ENCODE assay signal across 1 cellular context in the genomic region with DNA sequence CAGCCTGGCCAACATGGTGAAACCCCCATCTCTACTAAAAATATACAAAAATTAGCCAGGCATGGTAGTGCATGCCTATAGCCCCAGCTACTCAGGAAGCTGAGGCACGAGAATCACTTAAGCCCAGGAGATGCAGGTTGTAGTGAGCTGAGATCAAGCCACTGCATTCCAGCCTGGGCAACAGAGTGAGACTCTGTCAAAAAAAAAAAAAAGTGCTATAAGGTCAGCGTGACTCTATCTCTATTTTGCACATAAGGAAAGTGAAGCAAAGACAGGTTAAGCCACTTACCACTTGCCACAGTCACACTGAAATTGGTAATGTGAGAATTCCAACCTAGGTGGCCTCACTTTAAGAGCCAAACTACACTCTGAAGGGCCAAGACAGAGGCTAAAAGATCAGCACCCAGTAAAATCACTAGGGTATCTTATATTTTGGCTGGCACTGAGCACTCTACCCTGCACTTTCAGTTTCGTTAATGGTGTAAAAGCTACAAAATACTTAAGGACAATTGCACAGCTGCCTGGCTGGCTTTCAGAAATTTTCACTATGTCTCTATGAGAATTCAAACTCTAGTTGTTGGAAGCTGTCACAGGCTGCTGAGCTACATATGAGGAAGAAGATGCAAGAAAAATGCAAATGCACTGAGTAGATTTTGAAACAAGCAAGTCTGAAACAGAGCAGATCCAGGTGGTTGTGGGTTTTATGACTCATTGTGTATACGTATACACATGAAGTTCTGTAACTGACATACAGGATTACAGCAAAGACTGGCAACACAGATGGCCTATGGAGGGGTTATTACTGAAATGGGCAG.
TF ChIP-seq lines count a peak whose summit lies in the region.

No MANE protein-coding gene starts in this region.

TF ChIP-seq in K562, 482 proteins besides CTCF, POLR2A, EP300 and RAD21 (continued from another document):
- TF ChIP-seq, protein P1, sequence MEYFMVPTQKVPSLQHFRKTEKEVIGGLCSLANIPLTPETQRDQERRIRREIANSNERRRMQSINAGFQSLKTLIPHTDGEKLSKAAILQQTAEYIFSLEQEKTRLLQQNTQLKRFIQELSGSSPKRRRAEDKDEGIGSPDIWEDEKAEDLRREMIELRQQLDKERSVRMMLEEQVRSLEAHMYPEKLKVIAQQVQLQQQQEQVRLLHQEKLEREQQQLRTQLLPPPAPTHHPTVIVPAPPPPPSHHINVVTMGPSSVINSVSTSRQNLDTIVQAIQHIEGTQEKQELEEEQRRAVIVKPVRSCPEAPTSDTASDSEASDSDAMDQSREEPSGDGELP (CRISPR knock-in tag; IDR thresholded peaks at IDR 0.05; ENCODE audit: borderline replicate concordance): no peak
- TF ChIP-seq ZNF780A (CRISPR knock-in tag; IDR thresholded peaks at IDR 0.05) (no peak), FOXJ3 (CRISPR knock-in tag; IDR thresholded peaks at IDR 0.05) (no peak), ZNF584 (CRISPR knock-in tag; IDR thresholded peaks at IDR 0.05; ENCODE audit: low read depth) (no peak), U2AF2 (optimal IDR thresholded peaks at IDR 0.05; ENCODE audit: low read depth, low read length) (no peak), ELF1 (tag; IDR thresholded peaks at IDR 0.05) (no peak), ZNF316 (IDR thresholded peaks at IDR 0.05) (no peak), FOSL1 (tag; conservative IDR thresholded peaks at IDR 0.05) (peak; percentile 96), ZNF384 (IDR thresholded peaks at IDR 0.05; ENCODE audit: low read depth, low read length) (peak; percentile 68), SP1 (CRISPR knock-in tag; IDR thresholded peaks at IDR 0.05) (no peak), SMARCC2 (IDR thresholded peaks at IDR 0.05; ENCODE audit: low read depth) (peak; percentile 67; the same call in 1 of the 2 replicates), ATF1 (CRISPR knock-in tag; IDR thresholded peaks at IDR 0.05) (no peak), ATF1 (tag; IDR thresholded peaks at IDR 0.05) (peak; percentile 46), POLR2AphosphoS2 (IDR thresholded peaks at IDR 0.05; ENCODE audit: low read length) (no peak), ZNF134 (CRISPR knock-in tag; conservative IDR thresholded peaks at IDR 0.05) (no peak), NFATC3 (IDR thresholded peaks at IDR 0.05) (no peak), SMARCA4 (IDR thresholded peaks at IDR 0.05) (peak; percentile 83), ETV5 (CRISPR knock-in tag; IDR thresholded peaks at IDR 0.05; ENCODE audit: low read depth) (no peak), MCM2 (IDR thresholded peaks at IDR 0.05; ENCODE audit: low read depth) (no peak), CBFB (CRISPR knock-in tag; IDR thresholded peaks at IDR 0.05) (no peak), SRSF1 (IDR thresholded peaks at IDR 0.05; ENCODE audit: low read depth, low read length) (no peak), FOS (IDR thresholded peaks at IDR 0.05; ENCODE audit: extremely low read depth, insufficient read length) (peak; percentile 50), NONO (IDR thresholded peaks at IDR 0.05; ENCODE audit: low read depth in 2 of 2, low read length in 1 of 2) (no peak), FOXA3 (CRISPR knock-in tag; conservative IDR thresholded peaks at IDR 0.05 in 1 of 2, IDR thresholded peaks at IDR 0.05 in 1 of 2) (peak; percentile 60 to 67; a peak in 3 of 4 replicates), MYBL2 (IDR thresholded peaks at IDR 0.05; ENCODE audit: low read depth) (peak; percentile 41; the same call in 1 of the 2 replicates), MYBL2 (CRISPR knock-in tag; IDR thresholded peaks at IDR 0.05; ENCODE audit: borderline replicate concordance) (no peak), LEF1 (IDR thresholded peaks at IDR 0.05) (peak; percentile 4; the same call in 1 of the 2 replicates), TAF9B (IDR thresholded peaks at IDR 0.05; ENCODE audit: partially characterized antibody) (peak; percentile 16), KDM4B (IDR thresholded peaks at IDR 0.05; ENCODE audit: borderline replicate concordance in 2 of 2, low read depth in 1 of 2) (no peak), SMARCE1 (IDR thresholded peaks at IDR 0.05) (peak; percentile 89), SOX6 (IDR thresholded peaks at IDR 0.05) (peak; percentile 37; the same call in 1 of the 2 replicates), DPF2 (IDR thresholded peaks at IDR 0.05) (peak; percentile 75), MNT (conservative IDR thresholded peaks at IDR 0.05) (peak in 1 of 2 experiments; percentile 53; a peak in 2 of 4 replicates), RBM25 (IDR thresholded peaks at IDR 0.05; ENCODE audit: low read depth, low read length, severe bottlenecking) (no peak), BACH1 (tag; IDR thresholded peaks at IDR 0.05) (peak; percentile 62; the same call in 1 of the 2 replicates), SMC3 (conservative IDR thresholded peaks at IDR 0.05; ENCODE audit: insufficient read depth, low read depth, low read length) (no peak), NFRKB (IDR thresholded peaks at IDR 0.05; ENCODE audit: low read depth) (no peak), SIN3B (IDR thresholded peaks at IDR 0.05; ENCODE audit: low read depth) (no peak), TCF3 (CRISPR knock-in tag; IDR thresholded peaks at IDR 0.05) (no peak; the same call in none of the 2 replicates), CREM (IDR thresholded peaks at IDR 0.05; ENCODE audit: low read depth) (peak; percentile 68), E2F1 (CRISPR knock-in tag; IDR thresholded peaks at IDR 0.05) (peak; percentile 43; the same call in 1 of the 2 replicates), TRIM24 (IDR thresholded peaks at IDR 0.05) (peak; percentile 25 to 60; a peak in 1 of 4 replicates), MIER1 (IDR thresholded peaks at IDR 0.05; ENCODE audit: low read depth) (no peak), RBFOX2 (IDR thresholded peaks at IDR 0.05; ENCODE audit: low read depth, low read length) (no peak), CHCHD3 (CRISPR knock-in tag; IDR thresholded peaks at IDR 0.05) (no peak), CHD1 (IDR thresholded peaks at IDR 0.05; ENCODE audit: low read length) (no peak), HNRNPK (IDR thresholded peaks at IDR 0.05; ENCODE audit: low read depth, low read length, poor library complexity, severe bottlenecking) (no peak), PHB2 (IDR thresholded peaks at IDR 0.05; ENCODE audit: low read depth) (no peak), FOXM1 (IDR thresholded peaks at IDR 0.05; ENCODE audit: low read depth) (0 out of 2 replicates have a peak, but pooled peaks have one; percentile 47), FOXM1 (CRISPR knock-in tag; IDR thresholded peaks at IDR 0.05; ENCODE audit: low read depth) (no peak), MTA1 (IDR thresholded peaks at IDR 0.05; ENCODE audit: borderline replicate concordance) (no peak), MCM5 (IDR thresholded peaks at IDR 0.05; ENCODE audit: low read depth) (no peak)
- TF ChIP-seq, protein P2, sequence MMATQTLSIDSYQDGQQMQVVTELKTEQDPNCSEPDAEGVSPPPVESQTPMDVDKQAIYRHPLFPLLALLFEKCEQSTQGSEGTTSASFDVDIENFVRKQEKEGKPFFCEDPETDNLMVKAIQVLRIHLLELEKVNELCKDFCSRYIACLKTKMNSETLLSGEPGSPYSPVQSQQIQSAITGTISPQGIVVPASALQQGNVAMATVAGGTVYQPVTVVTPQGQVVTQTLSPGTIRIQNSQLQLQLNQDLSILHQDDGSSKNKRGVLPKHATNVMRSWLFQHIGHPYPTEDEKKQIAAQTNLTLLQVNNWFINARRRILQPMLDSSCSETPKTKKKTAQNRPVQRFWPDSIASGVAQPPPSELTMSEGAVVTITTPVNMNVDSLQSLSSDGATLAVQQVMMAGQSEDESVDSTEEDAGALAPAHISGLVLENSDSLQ (IDR thresholded peaks at IDR 0.05): peak; percentile 72
- TF ChIP-seq, protein P3, sequence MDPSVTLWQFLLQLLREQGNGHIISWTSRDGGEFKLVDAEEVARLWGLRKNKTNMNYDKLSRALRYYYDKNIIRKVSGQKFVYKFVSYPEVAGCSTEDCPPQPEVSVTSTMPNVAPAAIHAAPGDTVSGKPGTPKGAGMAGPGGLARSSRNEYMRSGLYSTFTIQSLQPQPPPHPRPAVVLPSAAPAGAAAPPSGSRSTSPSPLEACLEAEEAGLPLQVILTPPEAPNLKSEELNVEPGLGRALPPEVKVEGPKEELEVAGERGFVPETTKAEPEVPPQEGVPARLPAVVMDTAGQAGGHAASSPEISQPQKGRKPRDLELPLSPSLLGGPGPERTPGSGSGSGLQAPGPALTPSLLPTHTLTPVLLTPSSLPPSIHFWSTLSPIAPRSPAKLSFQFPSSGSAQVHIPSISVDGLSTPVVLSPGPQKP (CRISPR knock-in tag; IDR thresholded peaks at IDR 0.05): no peak
- TF ChIP-seq, protein P4, sequence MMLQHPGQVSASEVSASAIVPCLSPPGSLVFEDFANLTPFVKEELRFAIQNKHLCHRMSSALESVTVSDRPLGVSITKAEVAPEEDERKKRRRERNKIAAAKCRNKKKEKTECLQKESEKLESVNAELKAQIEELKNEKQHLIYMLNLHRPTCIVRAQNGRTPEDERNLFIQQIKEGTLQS (IDR thresholded peaks at IDR 0.05): peak; percentile 93
- TF ChIP-seq, protein P4 (CRISPR knock-in tag; conservative IDR thresholded peaks at IDR 0.05): peak; percentile 70; the same call in 1 of the 2 replicates
- TF ChIP-seq, protein P5, sequence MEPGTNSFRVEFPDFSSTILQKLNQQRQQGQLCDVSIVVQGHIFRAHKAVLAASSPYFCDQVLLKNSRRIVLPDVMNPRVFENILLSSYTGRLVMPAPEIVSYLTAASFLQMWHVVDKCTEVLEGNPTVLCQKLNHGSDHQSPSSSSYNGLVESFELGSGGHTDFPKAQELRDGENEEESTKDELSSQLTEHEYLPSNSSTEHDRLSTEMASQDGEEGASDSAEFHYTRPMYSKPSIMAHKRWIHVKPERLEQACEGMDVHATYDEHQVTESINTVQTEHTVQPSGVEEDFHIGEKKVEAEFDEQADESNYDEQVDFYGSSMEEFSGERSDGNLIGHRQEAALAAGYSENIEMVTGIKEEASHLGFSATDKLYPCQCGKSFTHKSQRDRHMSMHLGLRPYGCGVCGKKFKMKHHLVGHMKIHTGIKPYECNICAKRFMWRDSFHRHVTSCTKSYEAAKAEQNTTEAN (CRISPR knock-in tag; IDR thresholded peaks at IDR 0.05): 0 out of 2 replicates have a peak, but pooled peaks have one; percentile 29
- TF ChIP-seq, protein P6, sequence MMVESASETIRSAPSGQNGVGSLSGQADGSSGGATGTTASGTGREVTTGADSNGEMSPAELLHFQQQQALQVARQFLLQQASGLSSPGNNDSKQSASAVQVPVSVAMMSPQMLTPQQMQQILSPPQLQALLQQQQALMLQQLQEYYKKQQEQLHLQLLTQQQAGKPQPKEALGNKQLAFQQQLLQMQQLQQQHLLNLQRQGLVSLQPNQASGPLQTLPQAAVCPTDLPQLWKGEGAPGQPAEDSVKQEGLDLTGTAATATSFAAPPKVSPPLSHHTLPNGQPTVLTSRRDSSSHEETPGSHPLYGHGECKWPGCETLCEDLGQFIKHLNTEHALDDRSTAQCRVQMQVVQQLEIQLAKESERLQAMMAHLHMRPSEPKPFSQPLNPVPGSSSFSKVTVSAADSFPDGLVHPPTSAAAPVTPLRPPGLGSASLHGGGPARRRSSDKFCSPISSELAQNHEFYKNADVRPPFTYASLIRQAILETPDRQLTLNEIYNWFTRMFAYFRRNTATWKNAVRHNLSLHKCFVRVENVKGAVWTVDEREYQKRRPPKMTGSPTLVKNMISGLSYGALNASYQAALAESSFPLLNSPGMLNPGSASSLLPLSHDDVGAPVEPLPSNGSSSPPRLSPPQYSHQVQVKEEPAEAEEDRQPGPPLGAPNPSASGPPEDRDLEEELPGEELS (CRISPR knock-in tag; IDR thresholded peaks at IDR 0.05; ENCODE audit: borderline replicate concordance): 0 out of 2 replicates have a peak, but pooled peaks have one; percentile 12
- TF ChIP-seq, protein P7, sequence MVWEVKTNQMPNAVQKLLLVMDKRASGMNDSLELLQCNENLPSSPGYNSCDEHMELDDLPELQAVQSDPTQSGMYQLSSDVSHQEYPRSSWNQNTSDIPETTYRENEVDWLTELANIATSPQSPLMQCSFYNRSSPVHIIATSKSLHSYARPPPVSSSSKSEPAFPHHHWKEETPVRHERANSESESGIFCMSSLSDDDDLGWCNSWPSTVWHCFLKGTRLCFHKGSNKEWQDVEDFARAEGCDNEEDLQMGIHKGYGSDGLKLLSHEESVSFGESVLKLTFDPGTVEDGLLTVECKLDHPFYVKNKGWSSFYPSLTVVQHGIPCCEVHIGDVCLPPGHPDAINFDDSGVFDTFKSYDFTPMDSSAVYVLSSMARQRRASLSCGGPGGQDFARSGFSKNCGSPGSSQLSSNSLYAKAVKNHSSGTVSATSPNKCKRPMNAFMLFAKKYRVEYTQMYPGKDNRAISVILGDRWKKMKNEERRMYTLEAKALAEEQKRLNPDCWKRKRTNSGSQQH (CRISPR knock-in tag; IDR thresholded peaks at IDR 0.05): no peak
TF ChIP-seq in K562: peak in this region for 41.
